ENCODE assay signal across 10 cellular contexts in the genomic region with DNA sequence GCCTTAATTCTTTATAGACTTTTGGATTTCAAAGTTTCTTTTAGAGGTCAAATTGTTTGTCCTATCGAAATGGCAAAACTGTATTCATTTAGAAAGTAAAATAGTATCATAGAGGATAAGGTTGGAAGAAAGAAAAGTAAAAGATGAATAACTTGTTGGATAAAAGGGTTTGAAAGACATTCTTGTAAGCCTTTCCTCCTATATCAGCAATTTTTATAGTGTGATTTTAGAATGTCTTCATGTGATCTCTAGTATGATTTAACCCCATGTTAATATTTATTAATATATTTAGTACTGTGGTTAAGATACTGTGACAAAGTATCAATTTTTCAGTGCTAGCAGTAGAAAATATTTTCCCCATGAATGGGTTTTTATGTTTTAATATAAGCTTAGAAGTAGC. TPM values are rescaled to one million over a fixed set of nuclear protein-coding genes. Genes with fewer than 3 reads are reported as not detected.
DNase-seq lines count a peak whose midpoint lies in the region; ATAC-seq and TF ChIP-seq lines count a peak whose summit lies in the region.
"Had no signal": no experiment of that assay in that cellular context is flagged by ENCODE, and none has a peak within 500 bp of the region (broad histone marks: within the 10 kb centered on the region; RNA-seq: fewer than 3 reads in every experiment).

No MANE protein-coding gene starts in this region.

- H3F3A ChIP-seq in PC-9 (ENCODE audit: insufficient read depth, low read depth) = peaks cover 38% of the 10 kb centered on the region

- H3K79me2 ChIP-seq in DND-41 (ENCODE audit: insufficient read depth, low read length) (peaks cover 65% of the 10 kb centered on the region), PC-9 (ENCODE audit: low read depth) (peaks cover 83% of the 10 kb centered on the region)

- ATAC-seq in DND-41 (ENCODE audit: insufficient read depth, low read depth) (no peak), HG02870 (IDR thresholded peaks at IDR 0.05; ENCODE audit: unreplicated experiment) (no peak), GM19452 (IDR thresholded peaks at IDR 0.05; ENCODE audit: unreplicated experiment) (no peak)

- no peak overlapping the region for H2AFZ ChIP-seq in DND-41 (ENCODE audit: low read depth, low read length)
- H2AFZ ChIP-seq in PC-9 = no peak overlapping the region

- H3K27ac ChIP-seq in DND-41 (ENCODE audit: low read length) = no peak overlapping the region
- peak overlapping the region; percentile 96 for H3K27ac ChIP-seq in PC-9
- H3K27ac ChIP-seq in effector memory CD4-positive, alpha-beta T cell (ENCODE audit: insufficient read depth, low read length, poor library complexity, severe bottlenecking) = peak overlapping the region; percentile 60
- peak overlapping the region in 3 of 4 donors; percentile 1 to 100 (median 98) for H3K27ac ChIP-seq in sigmoid colon

- CTCF ChIA-PET in PC-9 (lab: Charles Lee) = interaction anchor here (0.6 kb wide), 1 partner anchor 73 kb away, joined by 3 read pairs; no protein-coding TSS in a partner anchor

- TF ChIP-seq EP300 in sigmoid colon (IDR thresholded peaks at IDR 0.05) = no peak

- H3K9ac ChIP-seq in DND-41 (ENCODE audit: low read depth, low read length) = no peak overlapping the region

- H3K9me3 ChIP-seq in DND-41 (ENCODE audit: insufficient read depth, low read length, severe bottlenecking) (no peaks in the 10 kb centered on the region), PC-9 (ENCODE audit: insufficient read depth, low read depth) (no peaks in the 10 kb centered on the region), sigmoid colon (no peaks in the 10 kb centered on the region)
- no peaks in the 10 kb centered on the region for H3K9me3 ChIP-seq in effector memory CD4-positive, alpha-beta T cell (ENCODE audit: control insufficient read depth, low read length)

- WGBS in sigmoid colon, 2 donors = 26 to 41% methylated on average over 1 of the region's 1 CpG

- POLR2A ChIA-PET in PC-9 (lab: Charles Lee; ENCODE audit: unreplicated experiment) = interaction anchor here (0.7 to 1.0 kb wide), 3 partner anchors 29 to 210 kb away, joined by 3 to 5 read pairs (median 3); no protein-coding TSS in a partner anchor

- H3K4me3 ChIP-seq in DND-41 (ENCODE audit: low read depth in 1 of 2, low read length in 2 of 2) = peak overlapping the region in 1 of 2 experiments; percentile 44; a peak in 1 of 4 replicates
- peak overlapping the region; percentile 99 for H3K4me3 ChIP-seq in PC-9
- peak overlapping the region; percentile 95 for H3K4me3 ChIP-seq in effector memory CD4-positive, alpha-beta T cell (ENCODE audit: insufficient read depth, low read depth, low read length, poor library complexity, severe bottlenecking)
- H3K4me3 ChIP-seq in sigmoid colon = no peak overlapping the region

- TF ChIP-seq POLR2A in sigmoid colon (IDR thresholded peaks at IDR 0.05) = no peak

- TF ChIP-seq CTCF in DND-41 (IDR thresholded peaks at IDR 0.05; ENCODE audit: borderline replicate concordance, extremely low read depth, low read length, poor library complexity, severe bottlenecking) (no peak), PC-9 (conservative IDR thresholded peaks at IDR 0.05) (no peak), sigmoid colon (IDR thresholded peaks at IDR 0.05) (no peak)

- H4K20me1 ChIP-seq in DND-41 (ENCODE audit: insufficient read depth, low read length) (peaks cover 44% of the 10 kb centered on the region), PC-9 (ENCODE audit: insufficient read depth) (peaks cover 28% of the 10 kb centered on the region)

- H3K4me1 ChIP-seq in DND-41 (ENCODE audit: insufficient read depth, low read length) (peaks cover 41% of the 10 kb centered on the region), PC-9 (replicated peaks; ENCODE audit: insufficient read depth) (peaks cover 29% of the 10 kb centered on the region), sigmoid colon (peaks cover 0 to 49% (median 47%) of the 10 kb centered on the region in 4 donors)
- H3K4me1 ChIP-seq in effector memory CD4-positive, alpha-beta T cell (ENCODE audit: control insufficient read depth, insufficient read depth, low read length, poor library complexity, severe bottlenecking) = peaks cover 12% of the 10 kb centered on the region

- H3K36me3 ChIP-seq in DND-41 (ENCODE audit: insufficient read depth, low read length) (peaks cover 37% of the 10 kb centered on the region), PC-9 (ENCODE audit: low read depth) (peaks cover 27% of the 10 kb centered on the region), sigmoid colon (peaks cover 0 to 8% (median 0%) of the 10 kb centered on the region in 4 donors)
- H3K36me3 ChIP-seq in effector memory CD4-positive, alpha-beta T cell (ENCODE audit: control insufficient read depth, insufficient read depth, low read length) = peaks cover 5% of the 10 kb centered on the region

- H3K4me2 ChIP-seq in DND-41 (ENCODE audit: insufficient read depth, low read length) (peak overlapping the region; percentile 90), PC-9 (peak overlapping the region; percentile 97)

- H3K9me2 ChIP-seq in PC-9 (ENCODE audit: insufficient read depth) = no peaks in the 10 kb centered on the region

- no peaks in the 10 kb centered on the region for H3K27me3 ChIP-seq in DND-41 (ENCODE audit: insufficient read depth, low read length, poor library complexity)
- H3K27me3 ChIP-seq in PC-9 (ENCODE audit: insufficient read depth, low read depth) = no peaks in the 10 kb centered on the region
- no peaks in the 10 kb centered on the region for H3K27me3 ChIP-seq in effector memory CD4-positive, alpha-beta T cell (replicated peaks; ENCODE audit: control insufficient read depth, insufficient read depth, low read length, poor library complexity, severe bottlenecking)
- no peaks in the 10 kb centered on the region for H3K27me3 ChIP-seq in sigmoid colon

- DNase-seq in DND-41 (no peak), PC-9 (no peak), sigmoid colon (no peak), A172 (ENCODE audit: low spot score) (no peak), NCI-H524 treated with DMSO at 0.1 percent for 48 hours (lab: John Stamatoyannopoulos, UW) (no peak)
- no peak for DNase-seq in effector memory CD4-positive, alpha-beta T cell
- DNase-seq: NCI-H2171; stimulated activated CD4-positive, alpha-beta T cell treated with anti-CD3 and anti-CD28 coated beads, Interleukin-4, amount 100 ng/mL, for 4 hours had no signal

- BruUV-seq in PC-9 (replicated peaks; lab: Mats Ljungman, UMichigan) = no TSS peak

- intact Hi-C loops in PC-9 (cut with micrococcal nuclease; ENCODE audit: unreplicated experiment) = no loop called here
- intact Hi-C loops in sigmoid colon (cut with DNase I) = no loop called here

RNA-seq across cellular contexts. Expression of gene ARF6, which starts 4.5 kb away (rescaled TPM):
- 46.8 and 65.3 TPM in 2 replicates for total RNA-seq in PC-9 (2021)
- 10 to 100 TPM; 33.8 to 45.6 (median 39.4) TPM for total RNA-seq in sigmoid colon
- 100 to 1,000 TPM in 1 of 3 donors, 10 to 100 TPM in 2; 81.9 to 117 (median 90.7) TPM for polyA plus RNA-seq in sigmoid colon
- 51.6 and 51.9 TPM in 2 replicates for total RNA-seq in A172 (2014; rRNA removed; shearing (Covaris generic))

RNA-seq across cellular contexts. Expression of gene NEMF, which starts 44.8 kb away (rescaled TPM):
- total RNA-seq in PC-9 (2021) = 49.7 and 67.6 TPM in 2 replicates
- total RNA-seq in sigmoid colon = 100 to 1,000 TPM in 1 of 4 donors, 10 to 100 TPM in 3; 73.7 to 121 (median 79.0) TPM
- 10 to 100 TPM; 18.0 to 25.0 (median 21.6) TPM for polyA plus RNA-seq in sigmoid colon
- total RNA-seq in A172 (2014; rRNA removed; shearing (Covaris generic)) = 24.1 and 33.2 TPM in 2 replicates

Comparison
In these comparisons a context has a peak if more than half of its experiments do, and no peak if none do; other contexts are left out.
1. H3K4me3 ChIP-seq: peak in PC-9 (single experiment) and effector memory CD4-positive, alpha-beta T cell (single experiment); none in sigmoid colon (0 of 4).